In genomic region chr3:139037478-139037877, GRCh38 we compare ENCODE assay signal across 39 cellular contexts. TPM values are rescaled to one million over a fixed set of nuclear protein-coding genes. Genes with fewer than 3 reads are reported as not detected.
"Had no signal": no experiment of that assay in that cellular context is flagged by ENCODE, and none has a peak within 500 bp of the region (broad histone marks: within the 10 kb centered on the region; RNA-seq: fewer than 3 reads in every experiment).

No MANE protein-coding gene starts in this region.

- H3K36me3 ChIP-seq: MG63 had no signal

- H3K9me3 ChIP-seq: MG63 had no signal

- H3K4me3 ChIP-seq: MG63 had no signal

- DNase-seq: Karpas-422, Kasumi-1, MG63, MM.1S, MV-4-11, NCI-H1048, NCI-H1092, NCI-H1092 treated with DMSO at 0.1 percent for 48 hours, NCI-H1105, NCI-H1105 treated with DMSO at 0.1 percent for 48 hours, NCI-H1417, NCI-H1417 treated with DMSO at 0.1 percent for 48 hours, NCI-H1436, NCI-H1436 treated with DMSO at 0.1 percent for 48 hours, NCI-H146, NCI-H1694, NCI-H1694 treated with DMSO at 0.1 percent for 48 hours, NCI-H187, NCI-H187 treated with DMSO at 0.1 percent for 48 hours, NCI-H1930, NCI-H2029, NCI-H2029 treated with DMSO at 0.1 percent for 48 hours, NCI-H2081, NCI-H2081 treated with DMSO at 0.1 percent for 48 hours, NCI-H2107, NCI-H2171, NCI-H2171 treated with DMSO at 0.1 percent for 48 hours, NCI-H2227 treated with DMSO at 0.1 percent for 48 hours, NCI-H226, NCI-H345, NCI-H446, NCI-H446 treated with DMSO at 0.1 percent for 48 hours, NCI-H510A, NCI-H510A treated with DMSO at 0.1 percent for 48 hours, NCI-H524 had no signal

RNA-seq across cellular contexts. Expression of gene PRR23C, which starts 7.2 kb away (rescaled TPM):
- total RNA-seq: LHCN-M2, M059J, MCF 10A, NCI-H460 had no signal

RNA-seq across cellular contexts. Expression of gene PRR23B, which starts 16.8 kb away (rescaled TPM):
- total RNA-seq: LHCN-M2, M059J, MCF 10A, NCI-H460 had no signal

RNA-seq across cellular contexts. Expression of gene PRR23A, which starts 31.4 kb away (rescaled TPM):
- total RNA-seq: LHCN-M2, M059J, MCF 10A, NCI-H460 had no signal
